In the genomic region with DNA sequence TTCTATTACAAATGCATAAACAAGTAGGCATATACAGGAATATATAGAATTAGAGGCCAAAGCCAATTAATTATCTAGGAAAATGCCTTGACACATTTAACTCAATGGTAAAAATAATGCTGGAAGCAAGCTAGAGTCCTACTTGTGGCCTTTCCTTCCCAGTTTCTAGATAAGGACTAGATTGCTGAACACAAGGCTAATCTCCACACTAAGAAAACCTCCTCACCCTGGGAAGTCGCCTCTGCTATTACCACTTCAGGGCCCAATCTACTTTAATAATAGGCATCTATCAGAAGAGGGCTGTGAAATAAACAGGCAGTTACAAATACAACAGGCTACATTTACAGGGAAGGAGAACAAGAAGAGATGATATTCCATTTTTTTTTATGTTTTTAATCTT, we compare ENCODE assay signal across 24 cellular contexts.
A peak's percentile ranks its signal among the peaks of the same experiment; 100 is the strongest.
DNase-seq lines count a peak whose midpoint lies in the region; ATAC-seq and TF ChIP-seq lines count a peak whose summit lies in the region.
"Had no signal": no experiment of that assay in that cellular context is flagged by ENCODE, and none has a peak within 500 bp of the region (broad histone marks: within the 10 kb centered on the region; RNA-seq: fewer than 3 reads in every experiment).

No MANE protein-coding gene starts in this region.

- no peaks in the 10 kb centered on the region for H3K4me1 Mint-ChIP-seq in activated T-helper 2 cell treated with anti-CD3 and anti-CD28 coated beads, Interferon-gamma antibody, Interleukin-2, Interleukin-4, amounts not matched to agents 10 μg/mL and 5 μg/mL and 100 μg/mL, durations not matched to agents 14 hours and 24 hours and 36 hours (ENCODE audit: low read depth)
- H3K4me1 Mint-ChIP-seq: CD14-positive monocyte; CD4-positive, alpha-beta memory T cell; CD4-positive, CD25-positive, alpha-beta regulatory T cell; CD8-positive, alpha-beta memory T cell had no signal

- H3K4me3 Mint-ChIP-seq in activated T-helper 2 cell treated with anti-CD3 and anti-CD28 coated beads, Interferon-gamma antibody, Interleukin-2, Interleukin-4, amounts not matched to agents 10 μg/mL and 5 μg/mL and 100 μg/mL, durations not matched to agents 14 hours and 24 hours and 36 hours (ENCODE audit: low read depth), result no peak overlapping the region
- H3K4me3 Mint-ChIP-seq: CD14-positive monocyte; CD4-positive, alpha-beta memory T cell; CD4-positive, CD25-positive, alpha-beta regulatory T cell; CD8-positive, alpha-beta memory T cell had no signal

- no peaks in the 10 kb centered on the region for H3K9me3 ChIP-seq in smooth muscle cell (replicated peaks; ENCODE audit: low read depth)
- H3K9me3 ChIP-seq: BE2C, BLaER1 had no signal

- intact Hi-C loops in activated T-helper 2 cell treated with anti-CD3 and anti-CD28 coated beads, Interferon-gamma antibody, Interleukin-2, Interleukin-4, amounts not matched to agents 10 μg/mL and 5 μg/mL and 100 μg/mL, durations not matched to agents 14 hours and 24 hours and 36 hours (cut with micrococcal nuclease), result no loop called here

- DNase-seq in NCI-H2227 treated with DMSO at 0.1 percent for 48 hours (lab: John Stamatoyannopoulos, UW), result peak; percentile 69
- peak; percentile 58 for DNase-seq in mesendoderm
- no peak for DNase-seq in smooth muscle cell (lab: John Stamatoyannopoulos, UW; ENCODE audit: unreplicated experiment)
- DNase-seq in globus pallidus (ENCODE audit: low spot score), result no peak
- DNase-seq in activated T-helper 2 cell treated with anti-CD3 and anti-CD28 coated beads, Interferon-gamma antibody, Interleukin-2, Interleukin-4, amounts not matched to agents 10 μg/mL and 5 μg/mL and 100 μg/mL, durations not matched to agents 14 hours and 24 hours and 36 hours (ENCODE audit: low spot score), result no peak
- DNase-seq: 8988T; ACHN; BE2C; C1 segment of cervical spinal cord; CD4-positive, alpha-beta memory T cell; CD4-positive, CD25-positive, alpha-beta regulatory T cell; CD8-positive, alpha-beta memory T cell; COR-L47; DMS 273 treated with DMSO at 0.1 percent for 48 hours; DMS153; DMS53; DMS79; DND-41; EL; GDM1 had no signal

- no peak for ATAC-seq in GM21390 (IDR thresholded peaks at IDR 0.05; ENCODE audit: unreplicated experiment)

- no peak for TF ChIP-seq CTCF in smooth muscle cell (IDR thresholded peaks at IDR 0.05; ENCODE audit: borderline replicate concordance, insufficient read depth, poor library complexity, severe bottlenecking)

- H3K79me1 ChIP-seq in mesendoderm (ENCODE audit: low read length), result no peaks in the 10 kb centered on the region

- no peaks in the 10 kb centered on the region for H3K27me3 Mint-ChIP-seq in activated T-helper 2 cell treated with anti-CD3 and anti-CD28 coated beads, Interferon-gamma antibody, Interleukin-2, Interleukin-4, amounts not matched to agents 10 μg/mL and 5 μg/mL and 100 μg/mL, durations not matched to agents 14 hours and 24 hours and 36 hours (ENCODE audit: low read depth)
- H3K27me3 Mint-ChIP-seq: CD4-positive, alpha-beta memory T cell; CD4-positive, CD25-positive, alpha-beta regulatory T cell; CD8-positive, alpha-beta memory T cell had no signal

- H3K9ac ChIP-seq in mesendoderm (ENCODE audit: low read length), result no peak overlapping the region
- H3K9ac ChIP-seq in smooth muscle cell (ENCODE audit: low read depth), result no peak overlapping the region
- H3K9ac ChIP-seq: BLaER1 had no signal

- no peaks in the 10 kb centered on the region for H3K36me3 ChIP-seq in mesendoderm (ENCODE audit: control insufficient read depth, insufficient read depth, low read length)
- no peaks in the 10 kb centered on the region for H3K36me3 ChIP-seq in smooth muscle cell (ENCODE audit: low read depth)
- H3K36me3 ChIP-seq: BE2C, BLaER1 had no signal

- H3K9me3 Mint-ChIP-seq in activated T-helper 2 cell treated with anti-CD3 and anti-CD28 coated beads, Interferon-gamma antibody, Interleukin-2, Interleukin-4, amounts not matched to agents 10 μg/mL and 5 μg/mL and 100 μg/mL, durations not matched to agents 14 hours and 24 hours and 36 hours, result no peaks in the 10 kb centered on the region

- no peaks in the 10 kb centered on the region for H4K20me1 ChIP-seq in smooth muscle cell (ENCODE audit: low read depth)
- H4K20me1 ChIP-seq: BLaER1 had no signal

- H3K27me3 ChIP-seq in mesendoderm (ENCODE audit: insufficient read depth, low read length, poor library complexity), result no peaks in the 10 kb centered on the region
- H3K27me3 ChIP-seq in smooth muscle cell (ENCODE audit: low read depth), result no peaks in the 10 kb centered on the region
- H3K27me3 ChIP-seq: BE2C, BLaER1 had no signal

- no peak overlapping the region for H3K56ac ChIP-seq in mesendoderm (ENCODE audit: low read length)

- H2BK15ac ChIP-seq in mesendoderm (replicated peaks; ENCODE audit: low read depth), result no peak overlapping the region

- H3K4ac ChIP-seq in mesendoderm (ENCODE audit: low read depth, low read length), result no peak overlapping the region

- peaks cover 3% of the 10 kb centered on the region for H3F3A ChIP-seq in smooth muscle cell (ENCODE audit: low read depth)

- H2BK5ac ChIP-seq in mesendoderm (ENCODE audit: low read length), result no peak overlapping the region

- no peak overlapping the region for H4K5ac ChIP-seq in mesendoderm (ENCODE audit: low read length)

- no peak overlapping the region for H3K18ac ChIP-seq in mesendoderm (ENCODE audit: low read length)

- H3K27ac Mint-ChIP-seq in activated T-helper 2 cell treated with anti-CD3 and anti-CD28 coated beads, Interferon-gamma antibody, Interleukin-2, Interleukin-4, amounts not matched to agents 10 μg/mL and 5 μg/mL and 100 μg/mL, durations not matched to agents 14 hours and 24 hours and 36 hours, result no peak overlapping the region
- H3K27ac Mint-ChIP-seq: CD14-positive monocyte; CD4-positive, alpha-beta memory T cell; CD4-positive, CD25-positive, alpha-beta regulatory T cell had no signal

- H3K4me2 ChIP-seq in mesendoderm (ENCODE audit: low read length) (no peak overlapping the region), smooth muscle cell (no peak overlapping the region)
- H3K4me2 ChIP-seq: BLaER1 had no signal

- no peak overlapping the region for H3K27ac ChIP-seq in mesendoderm (ENCODE audit: low read depth, low read length)
- H3K27ac ChIP-seq in smooth muscle cell (ENCODE audit: low read depth), result peak overlapping the region; percentile 29
- H3K27ac ChIP-seq: BLaER1 had no signal

- no peak overlapping the region for H2BK120ac ChIP-seq in mesendoderm (ENCODE audit: low read depth, low read length)

- H3K4me1 ChIP-seq in mesendoderm (ENCODE audit: control insufficient read depth, low read depth, low read length), result no peaks in the 10 kb centered on the region
- H3K4me1 ChIP-seq in smooth muscle cell (ENCODE audit: low read depth), result peaks cover 8% of the 10 kb centered on the region
- H3K4me1 ChIP-seq: BE2C, BLaER1 had no signal

- H3K79me2 ChIP-seq in mesendoderm (ENCODE audit: control insufficient read depth, insufficient read depth, low read length) (no peaks in the 10 kb centered on the region), smooth muscle cell (ENCODE audit: low read depth) (no peaks in the 10 kb centered on the region)

- no peaks in the 10 kb centered on the region for H3K36me3 Mint-ChIP-seq in activated T-helper 2 cell treated with anti-CD3 and anti-CD28 coated beads, Interferon-gamma antibody, Interleukin-2, Interleukin-4, amounts not matched to agents 10 μg/mL and 5 μg/mL and 100 μg/mL, durations not matched to agents 14 hours and 24 hours and 36 hours (ENCODE audit: low read depth)
- H3K36me3 Mint-ChIP-seq: CD14-positive monocyte; CD4-positive, alpha-beta memory T cell; CD4-positive, CD25-positive, alpha-beta regulatory T cell; CD8-positive, alpha-beta memory T cell had no signal

- no peak overlapping the region for H3K23ac ChIP-seq in mesendoderm (ENCODE audit: low read length)

- H2AK5ac ChIP-seq in mesendoderm (ENCODE audit: low read length), result no peak overlapping the region

- H4K8ac ChIP-seq in mesendoderm (ENCODE audit: low read depth, low read length), result no peak overlapping the region

- no peak overlapping the region for H2AFZ ChIP-seq in smooth muscle cell (ENCODE audit: low read depth)

- no CpG with 5 or more reads among the region's 1 CpG for WGBS in mesendoderm (ENCODE audit: extremely low coverage, insufficient coverage, low lambda C conversion rate)
- 69% methylated on average over 1 of the region's 1 CpG for WGBS in smooth muscle cell (ENCODE audit: low lambda C conversion rate)

- no peak overlapping the region for H3K4me3 ChIP-seq in mesendoderm (ENCODE audit: low read length)
- no peak overlapping the region for H3K4me3 ChIP-seq in smooth muscle cell
- H3K4me3 ChIP-seq: BLaER1, GM12878 had no signal

Comparison
In these comparisons a context has a peak if more than half of its experiments do, and no peak if none do; other contexts are left out.
1. DNase-seq: peak in NCI-H2227 treated with DMSO at 0.1 percent for 48 hours (single experiment) and mesendoderm (single experiment); none in smooth muscle cell (single experiment), globus pallidus (single experiment) and activated T-helper 2 cell treated with anti-CD3 and anti-CD28 coated beads, Interferon-gamma antibody, Interleukin-2, Interleukin-4, amounts not matched to agents 10 μg/mL and 5 μg/mL and 100 μg/mL, durations not matched to agents 14 hours and 24 hours and 36 hours (single experiment).